Comparison of ENCODE assay signal across 9 cellular contexts in the genomic region with DNA sequence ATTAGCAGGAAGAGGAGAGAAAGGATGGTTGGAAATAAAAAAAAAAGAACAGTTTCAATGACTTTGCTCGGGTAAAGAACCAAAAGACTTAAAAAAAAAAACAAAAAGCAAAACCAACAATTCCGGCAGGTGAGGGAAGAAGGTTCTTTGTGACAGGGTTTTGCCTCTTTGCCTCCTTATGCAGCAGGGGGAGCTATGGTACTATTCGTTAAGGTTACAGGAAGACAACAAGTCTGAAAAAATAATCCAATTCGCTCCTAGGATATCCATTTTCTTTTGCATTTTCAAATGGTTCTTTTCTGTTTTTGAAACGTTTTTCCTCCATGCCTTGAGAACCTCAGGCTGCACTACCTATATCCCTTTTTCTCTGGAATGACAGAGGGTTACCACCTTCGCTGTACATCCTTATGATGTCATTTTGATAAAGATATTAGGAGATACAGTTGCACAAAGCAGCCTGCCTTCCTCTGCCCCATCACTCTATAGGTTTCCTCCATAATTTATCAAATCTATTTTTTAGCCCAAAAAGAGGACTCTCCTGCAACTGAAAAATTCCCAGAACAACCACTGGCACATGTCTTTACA. TPM values are rescaled to one million over a fixed set of nuclear protein-coding genes. Genes with fewer than 3 reads are reported as not detected.
DNase-seq lines count a peak whose midpoint lies in the region; ATAC-seq and TF ChIP-seq lines count a peak whose summit lies in the region.
"Had no signal": no experiment of that assay in that cellular context is flagged by ENCODE, and none has a peak within 500 bp of the region (broad histone marks: within the 10 kb centered on the region; RNA-seq: fewer than 3 reads in every experiment).

No MANE protein-coding gene starts in this region.

- peaks cover 4% of the 10 kb centered on the region for H3K4me1 Mint-ChIP-seq in activated CD8-positive, alpha-beta memory T cell treated with anti-CD3 and anti-CD28 coated beads, Interleukin-2, amount 10 ng/mL, durations not matched to agents 7 days and 5 days

- H3K36me3 Mint-ChIP-seq in activated CD8-positive, alpha-beta memory T cell treated with anti-CD3 and anti-CD28 coated beads, Interleukin-2, amount 10 ng/mL, durations not matched to agents 7 days and 5 days, result no peaks in the 10 kb centered on the region

- intact Hi-C loops in upper lobe of right lung (cut with DNase I), result no loop called here

- peak; percentile 58 for ATAC-seq in activated CD8-positive, alpha-beta memory T cell treated with anti-CD3 and anti-CD28 coated beads, Interleukin-2, amount 10 ng/mL, durations not matched to agents 7 days and 5 days
- ATAC-seq in HG02798 (IDR thresholded peaks at IDR 0.05; ENCODE audit: poor library complexity, unreplicated experiment), result peak; percentile 65
- ATAC-seq in upper lobe of right lung, result peak; percentile 40
- ATAC-seq in HG02588 (IDR thresholded peaks at IDR 0.05; ENCODE audit: unreplicated experiment), result no peak

- TF ChIP-seq CTCF in astrocyte of the cerebellum (IDR thresholded peaks at IDR 0.05; ENCODE audit: low read depth, low read length, missing control alignments), result peak; percentile 86
- peak; percentile 80 for TF ChIP-seq CTCF in kidney epithelial cell (IDR thresholded peaks at IDR 0.05; ENCODE audit: insufficient read depth, low read length, poor library complexity, severe bottlenecking)
- TF ChIP-seq CTCF in upper lobe of right lung (IDR thresholded peaks at IDR 0.05), result peak; percentile 56

- H3K4me3 ChIP-seq in astrocyte of the cerebellum (ENCODE audit: low read depth, low read length) (no peak overlapping the region), kidney epithelial cell (ENCODE audit: low read depth, low read length) (no peak overlapping the region), upper lobe of right lung (no peak overlapping the region)

- peaks cover 10% of the 10 kb centered on the region for H3K27me3 Mint-ChIP-seq in activated CD8-positive, alpha-beta memory T cell treated with anti-CD3 and anti-CD28 coated beads, Interleukin-2, amount 10 ng/mL, durations not matched to agents 7 days and 5 days

- H3K9me3 Mint-ChIP-seq in activated CD8-positive, alpha-beta memory T cell treated with anti-CD3 and anti-CD28 coated beads, Interleukin-2, amount 10 ng/mL, durations not matched to agents 7 days and 5 days (ENCODE audit: low read depth), result no peaks in the 10 kb centered on the region
- H3K9me3 Mint-ChIP-seq: stimulated activated naive CD8-positive, alpha-beta T cell treated with anti-CD3 and anti-CD28 coated beads, Interleukin-15, Interleukin-2, amounts not matched to agents 100 ng/mL and 50 ng/mL, for 24 hours had no signal

- H3K36me3 ChIP-seq in kidney epithelial cell (ENCODE audit: control insufficient read depth, insufficient read depth, low read length) (no peaks in the 10 kb centered on the region), upper lobe of right lung (no peaks in the 10 kb centered on the region)

- no peak overlapping the region for H3K27ac ChIP-seq in upper lobe of right lung

- no peaks in the 10 kb centered on the region for H3K4me1 ChIP-seq in upper lobe of right lung

- no peak overlapping the region for H3K27ac Mint-ChIP-seq in activated CD8-positive, alpha-beta memory T cell treated with anti-CD3 and anti-CD28 coated beads, Interleukin-2, amount 10 ng/mL, durations not matched to agents 7 days and 5 days
- H3K27ac Mint-ChIP-seq: stimulated activated naive CD8-positive, alpha-beta T cell treated with anti-CD3 and anti-CD28 coated beads, Interleukin-15, Interleukin-2, amounts not matched to agents 100 ng/mL and 50 ng/mL, for 24 hours had no signal

- no peak overlapping the region for H3K4me3 Mint-ChIP-seq in activated CD8-positive, alpha-beta memory T cell treated with anti-CD3 and anti-CD28 coated beads, Interleukin-2, amount 10 ng/mL, durations not matched to agents 7 days and 5 days
- H3K4me3 Mint-ChIP-seq: stimulated activated naive CD8-positive, alpha-beta T cell treated with anti-CD3 and anti-CD28 coated beads, Interleukin-15, Interleukin-2, amounts not matched to agents 100 ng/mL and 50 ng/mL, for 24 hours had no signal

- DNase-seq in activated CD8-positive, alpha-beta memory T cell treated with anti-CD3 and anti-CD28 coated beads, Interleukin-2, amount 10 ng/mL, durations not matched to agents 7 days and 5 days, result peak; percentile 44
- no peak for DNase-seq in activated CD8-positive, alpha-beta memory T cell treated with anti-CD3 and anti-CD28 coated beads for 24 hours
- DNase-seq in NCI-H774 (lab: John Stamatoyannopoulos, UW) (peak; percentile 9), astrocyte of the cerebellum (ENCODE audit: low read depth) (peak; percentile 49), kidney epithelial cell (ENCODE audit: low read depth) (peak; percentile 47), upper lobe of right lung (no peak)

- CTCF ChIA-PET in activated CD8-positive, alpha-beta memory T cell treated with anti-CD3 and anti-CD28 coated beads, Interleukin-2, amount 10 ng/mL, durations not matched to agents 7 days and 5 days (lab: Charles Lee), result interaction anchor here (0.8 to 1.4 kb wide), 3 partner anchors 10 to 58 kb away, joined by 3 to 7 read pairs (median 4); no protein-coding TSS in a partner anchor

- no peaks in the 10 kb centered on the region for H3K9me3 ChIP-seq in upper lobe of right lung

- in situ Hi-C loops in astrocyte of the cerebellum (cut with HindIII; ENCODE audit: low sequenced_read_pairs), result no loop called here

- H3K27me3 ChIP-seq in kidney epithelial cell (ENCODE audit: control insufficient read depth, insufficient read depth, low read length) (no peaks in the 10 kb centered on the region), upper lobe of right lung (no peaks in the 10 kb centered on the region)

RNA-seq across cellular contexts. Expression of a gene that starts 55.0 kb away (rescaled TPM):
- 1 to 10 TPM; 1.0 to 1.4 TPM for total RNA-seq in activated CD8-positive, alpha-beta memory T cell treated with anti-CD3 and anti-CD28 coated beads, Interleukin-2, amount 10 ng/mL, durations not matched to agents 7 days and 5 days
- total RNA-seq in kidney epithelial cell (8.2 and 8.6 TPM in 2 replicates), upper lobe of right lung (not detected)

Comparison
In these comparisons a context has a peak if more than half of its experiments do, and no peak if none do; other contexts are left out.
1. DNase-seq: peak in activated CD8-positive, alpha-beta memory T cell treated with anti-CD3 and anti-CD28 coated beads, Interleukin-2, amount 10 ng/mL, durations not matched to agents 7 days and 5 days (single experiment), NCI-H774 (single experiment), astrocyte of the cerebellum (single experiment) and kidney epithelial cell (single experiment); none in activated CD8-positive, alpha-beta memory T cell treated with anti-CD3 and anti-CD28 coated beads for 24 hours (single experiment) and upper lobe of right lung (single experiment).
2. Peak in every context shown above with its lines, with median percentiles within 50 percentile points of each other: CTCF ChIP-seq.